Comparison of ENCODE assay signal across 1 cellular context in the genomic region with DNA sequence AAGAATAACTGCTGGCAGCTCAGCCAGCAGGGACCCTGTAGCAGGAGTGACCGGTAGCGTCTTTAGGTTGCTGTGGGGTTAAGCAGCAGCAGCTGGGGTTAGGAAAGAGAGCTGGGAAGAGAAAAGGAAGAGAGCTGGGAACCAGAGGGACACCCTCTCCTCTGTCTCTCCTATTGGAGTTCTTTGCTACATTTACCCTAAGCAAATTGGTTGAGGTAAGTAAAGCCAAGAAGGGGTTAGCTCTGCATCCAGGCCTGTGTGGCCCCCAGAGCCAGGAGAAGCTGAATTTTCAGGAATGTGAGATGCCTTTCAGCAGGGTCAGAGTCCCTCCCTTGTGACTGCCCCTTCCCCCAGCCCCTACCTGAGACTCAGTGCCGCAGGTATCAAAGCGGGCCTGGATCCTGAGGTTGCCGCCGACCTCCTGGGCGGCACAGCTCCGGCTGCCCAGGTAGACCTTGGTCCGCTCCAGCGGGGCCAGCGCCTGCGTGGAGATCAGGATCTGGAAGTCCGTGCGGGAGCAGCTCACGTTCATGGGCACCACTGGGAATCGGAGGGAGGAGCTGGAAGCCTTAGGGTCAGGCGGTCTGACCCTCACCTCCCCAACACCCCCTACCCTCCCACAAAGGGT.
TF ChIP-seq lines count a peak whose summit lies in the region.

No MANE protein-coding gene starts in this region.

TF ChIP-seq in WTC11, 78 proteins besides CTCF, POLR2A, EP300 and RAD21:
- TF ChIP-seq JUN (CRISPR knock-in tag; IDR thresholded peaks at IDR 0.05) (no peak), NFE2L1 (CRISPR knock-in tag; IDR thresholded peaks at IDR 0.05) (no peak), SMAD4 (CRISPR knock-in tag; IDR thresholded peaks at IDR 0.05) (no peak), MXD4 (CRISPR knock-in tag; IDR thresholded peaks at IDR 0.05; ENCODE audit: borderline replicate concordance) (no peak), TEAD1 (CRISPR knock-in tag; IDR thresholded peaks at IDR 0.05) (no peak), RELA (CRISPR knock-in tag; IDR thresholded peaks at IDR 0.05; ENCODE audit: borderline replicate concordance) (no peak), ZNF423 (CRISPR knock-in tag; IDR thresholded peaks at IDR 0.05) (no peak), CREM (CRISPR knock-in tag; IDR thresholded peaks at IDR 0.05) (no peak), FOXK1 (CRISPR knock-in tag; IDR thresholded peaks at IDR 0.05) (no peak), SP1 (CRISPR knock-in tag; conservative IDR thresholded peaks at IDR 0.05) (no peak), ZNF317 (CRISPR knock-in tag; IDR thresholded peaks at IDR 0.05; ENCODE audit: borderline replicate concordance, low read depth) (no peak), NFATC4 (CRISPR knock-in tag; IDR thresholded peaks at IDR 0.05) (no peak), IRF2 (CRISPR knock-in tag; IDR thresholded peaks at IDR 0.05; ENCODE audit: borderline replicate concordance, low read depth) (no peak)
- TF ChIP-seq, protein P1, sequence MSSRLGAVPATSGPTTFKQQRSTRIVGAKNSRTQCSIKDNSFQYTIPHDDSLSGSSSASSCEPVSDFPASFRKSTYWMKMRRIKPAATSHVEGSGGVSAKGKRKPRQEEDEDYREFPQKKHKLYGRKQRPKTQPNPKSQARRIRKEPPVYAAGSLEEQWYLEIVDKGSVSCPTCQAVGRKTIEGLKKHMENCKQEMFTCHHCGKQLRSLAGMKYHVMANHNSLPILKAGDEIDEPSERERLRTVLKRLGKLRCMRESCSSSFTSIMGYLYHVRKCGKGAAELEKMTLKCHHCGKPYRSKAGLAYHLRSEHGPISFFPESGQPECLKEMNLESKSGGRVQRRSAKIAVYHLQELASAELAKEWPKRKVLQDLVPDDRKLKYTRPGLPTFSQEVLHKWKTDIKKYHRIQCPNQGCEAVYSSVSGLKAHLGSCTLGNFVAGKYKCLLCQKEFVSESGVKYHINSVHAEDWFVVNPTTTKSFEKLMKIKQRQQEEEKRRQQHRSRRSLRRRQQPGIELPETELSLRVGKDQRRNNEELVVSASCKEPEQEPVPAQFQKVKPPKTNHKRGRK (CRISPR knock-in tag; IDR thresholded peaks at IDR 0.05; ENCODE audit: borderline replicate concordance): no peak
- TF ChIP-seq, protein P2, sequence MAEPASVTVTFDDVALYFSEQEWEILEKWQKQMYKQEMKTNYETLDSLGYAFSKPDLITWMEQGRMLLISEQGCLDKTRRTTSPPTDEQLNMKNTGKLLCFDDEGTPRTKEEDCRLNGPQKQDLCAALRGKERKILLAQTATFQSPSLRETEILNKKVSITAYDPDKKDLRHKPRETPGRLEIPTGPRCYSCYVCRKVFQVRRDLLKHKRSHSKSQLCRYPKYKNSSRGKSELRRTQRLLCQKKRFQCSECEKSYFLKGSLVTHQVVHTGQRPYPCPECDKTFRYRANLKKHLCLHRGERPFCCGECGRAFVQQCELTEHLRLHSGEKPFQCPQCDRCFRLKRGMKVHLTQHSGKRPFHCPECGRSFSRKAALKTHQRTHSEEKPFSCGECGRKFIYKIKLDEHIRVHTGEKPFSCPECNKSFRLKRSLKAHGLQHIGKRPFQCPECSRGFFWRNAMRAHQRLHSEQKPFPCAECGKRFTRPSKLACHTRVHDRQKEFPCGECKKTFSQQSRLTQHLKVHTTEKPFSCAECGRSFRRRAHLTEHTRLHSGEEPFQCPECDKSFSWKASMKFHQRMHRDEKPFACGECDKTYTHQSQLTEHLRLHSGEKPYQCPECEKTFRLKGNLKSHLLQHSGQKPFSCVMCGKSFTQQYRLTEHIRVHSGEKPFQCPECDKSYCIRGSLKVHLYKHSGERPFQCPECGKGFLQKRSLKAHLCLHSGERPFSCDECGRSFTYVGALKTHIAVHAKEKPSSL (CRISPR knock-in tag; conservative IDR thresholded peaks at IDR 0.05): no peak
- TF ChIP-seq, protein P3, sequence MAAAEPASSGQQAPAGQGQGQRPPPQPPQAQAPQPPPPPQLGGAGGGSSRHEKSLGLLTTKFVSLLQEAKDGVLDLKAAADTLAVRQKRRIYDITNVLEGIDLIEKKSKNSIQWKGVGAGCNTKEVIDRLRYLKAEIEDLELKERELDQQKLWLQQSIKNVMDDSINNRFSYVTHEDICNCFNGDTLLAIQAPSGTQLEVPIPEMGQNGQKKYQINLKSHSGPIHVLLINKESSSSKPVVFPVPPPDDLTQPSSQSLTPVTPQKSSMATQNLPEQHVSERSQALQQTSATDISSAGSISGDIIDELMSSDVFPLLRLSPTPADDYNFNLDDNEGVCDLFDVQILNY (CRISPR knock-in tag; IDR thresholded peaks at IDR 0.05): no peak
- TF ChIP-seq, protein P4, sequence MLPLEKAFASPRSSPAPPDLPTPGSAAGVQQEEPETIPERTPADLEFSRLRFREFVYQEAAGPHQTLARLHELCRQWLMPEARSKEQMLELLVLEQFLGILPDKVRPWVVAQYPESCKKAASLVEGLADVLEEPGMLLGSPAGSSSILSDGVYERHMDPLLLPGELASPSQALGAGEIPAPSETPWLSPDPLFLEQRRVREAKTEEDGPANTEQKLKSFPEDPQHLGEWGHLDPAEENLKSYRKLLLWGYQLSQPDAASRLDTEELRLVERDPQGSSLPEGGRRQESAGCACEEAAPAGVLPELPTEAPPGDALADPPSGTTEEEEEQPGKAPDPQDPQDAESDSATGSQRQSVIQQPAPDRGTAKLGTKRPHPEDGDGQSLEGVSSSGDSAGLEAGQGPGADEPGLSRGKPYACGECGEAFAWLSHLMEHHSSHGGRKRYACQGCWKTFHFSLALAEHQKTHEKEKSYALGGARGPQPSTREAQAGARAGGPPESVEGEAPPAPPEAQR (CRISPR knock-in tag; IDR thresholded peaks at IDR 0.05): no peak
- TF ChIP-seq, protein P5, sequence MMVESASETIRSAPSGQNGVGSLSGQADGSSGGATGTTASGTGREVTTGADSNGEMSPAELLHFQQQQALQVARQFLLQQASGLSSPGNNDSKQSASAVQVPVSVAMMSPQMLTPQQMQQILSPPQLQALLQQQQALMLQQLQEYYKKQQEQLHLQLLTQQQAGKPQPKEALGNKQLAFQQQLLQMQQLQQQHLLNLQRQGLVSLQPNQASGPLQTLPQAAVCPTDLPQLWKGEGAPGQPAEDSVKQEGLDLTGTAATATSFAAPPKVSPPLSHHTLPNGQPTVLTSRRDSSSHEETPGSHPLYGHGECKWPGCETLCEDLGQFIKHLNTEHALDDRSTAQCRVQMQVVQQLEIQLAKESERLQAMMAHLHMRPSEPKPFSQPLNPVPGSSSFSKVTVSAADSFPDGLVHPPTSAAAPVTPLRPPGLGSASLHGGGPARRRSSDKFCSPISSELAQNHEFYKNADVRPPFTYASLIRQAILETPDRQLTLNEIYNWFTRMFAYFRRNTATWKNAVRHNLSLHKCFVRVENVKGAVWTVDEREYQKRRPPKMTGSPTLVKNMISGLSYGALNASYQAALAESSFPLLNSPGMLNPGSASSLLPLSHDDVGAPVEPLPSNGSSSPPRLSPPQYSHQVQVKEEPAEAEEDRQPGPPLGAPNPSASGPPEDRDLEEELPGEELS (CRISPR knock-in tag; IDR thresholded peaks at IDR 0.05): no peak
- TF ChIP-seq, protein P6, sequence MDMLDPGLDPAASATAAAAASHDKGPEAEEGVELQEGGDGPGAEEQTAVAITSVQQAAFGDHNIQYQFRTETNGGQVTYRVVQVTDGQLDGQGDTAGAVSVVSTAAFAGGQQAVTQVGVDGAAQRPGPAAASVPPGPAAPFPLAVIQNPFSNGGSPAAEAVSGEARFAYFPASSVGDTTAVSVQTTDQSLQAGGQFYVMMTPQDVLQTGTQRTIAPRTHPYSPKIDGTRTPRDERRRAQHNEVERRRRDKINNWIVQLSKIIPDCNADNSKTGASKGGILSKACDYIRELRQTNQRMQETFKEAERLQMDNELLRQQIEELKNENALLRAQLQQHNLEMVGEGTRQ (CRISPR knock-in tag; IDR thresholded peaks at IDR 0.05): no peak
TF ChIP-seq in WTC11: peak in this region for 0.
